37 cellular contexts compared by ENCODE assay signal in genomic region chr1:162366149-162366548, GRCh38. TPM values are rescaled to one million over a fixed set of nuclear protein-coding genes. Genes with fewer than 3 reads are reported as not detected.
"Had no signal": no experiment of that assay in that cellular context is flagged by ENCODE, and none has a peak within 500 bp of the region (broad histone marks: within the 10 kb centered on the region; RNA-seq: fewer than 3 reads in every experiment).

No MANE protein-coding gene starts in this region.

- H2AFZ ChIP-seq: parathyroid adenoma had no signal

- H3K79me2 ChIP-seq: parathyroid adenoma had no signal

- H3K9ac ChIP-seq: parathyroid adenoma had no signal

- H3K4me3 ChIP-seq: coronary artery, lung, mucosa of descending colon had no signal

- ATAC-seq: left colon; mucosa of descending colon; stimulated activated effector memory CD8-positive, alpha-beta T cell treated with anti-CD3 and anti-CD28 coated beads, Interleukin-12 subunit alpha, Interleukin-12 subunit beta, amount 100 ng/mL, for 72 hours had no signal

- DNase-seq: dermis blood vessel endothelial cell; effector memory CD4-positive, alpha-beta T cell; foreskin melanocyte; glutamatergic neuron; heart right ventricle; hippocampal formation; islet precursor cell; kidney glomerular epithelial cell; left colon; left ventricle myocardium superior; mesenchymal stem cell; mucosa of descending colon; naive B cell; stimulated activated CD4-positive, alpha-beta T cell treated with anti-CD3 and anti-CD28 coated beads, Interleukin-2, amount 100 ng/mL, for 24 hours; stimulated activated CD4-positive, alpha-beta T cell treated with anti-CD3 and anti-CD28 coated beads, Interleukin-4, amount 100 ng/mL, for 24 hours; stimulated activated naive CD4-positive, alpha-beta T cell treated with Interleukin-2 at 50 U/mL for 16 hours; stomach; tibial artery had no signal

- H3K27me3 Mint-ChIP-seq: natural killer cell treated with Interleukin-12 subunit alpha and Interleukin-12 subunit beta and Interleukin-15 and Interleukin-18, amount 100 ng/mL, for 72 hours; progenitor cell of endocrine pancreas; type B pancreatic cell had no signal

- H3K27ac ChIP-seq: coronary artery, esophagus muscularis mucosa, heart right ventricle, parathyroid adenoma, tibial artery had no signal

- H3K27ac Mint-ChIP-seq: mesothelial cell of epicardium; naive B cell; natural killer cell treated with Interleukin-12 subunit alpha and Interleukin-12 subunit beta and Interleukin-15 and Interleukin-18, amount 100 ng/mL, for 72 hours; progenitor cell of endocrine pancreas; stimulated activated effector memory CD8-positive, alpha-beta T cell treated with anti-CD3 and anti-CD28 coated beads, Interleukin-12 subunit alpha, Interleukin-12 subunit beta, amount 100 ng/mL, for 72 hours; type B pancreatic cell had no signal

- H3K9me3 ChIP-seq: esophagus muscularis mucosa, heart right ventricle, mucosa of descending colon, stomach, tibial artery had no signal

- H3K4me3 Mint-ChIP-seq: mesothelial cell of epicardium, neural crest cell, type B pancreatic cell had no signal

- H3K27me3 ChIP-seq: esophagus muscularis mucosa, heart right ventricle, stomach, tibial artery had no signal

- H3K4me1 ChIP-seq: esophagus muscularis mucosa, heart right ventricle, parathyroid adenoma, stomach, tibial artery had no signal

- H3K36me3 Mint-ChIP-seq: mesothelial cell of epicardium; naive B cell; natural killer cell treated with Interleukin-12 subunit alpha and Interleukin-12 subunit beta and Interleukin-15 and Interleukin-18, amount 100 ng/mL, for 72 hours; stimulated activated effector memory CD8-positive, alpha-beta T cell treated with anti-CD3 and anti-CD28 coated beads, Interleukin-12 subunit alpha, Interleukin-12 subunit beta, amount 100 ng/mL, for 72 hours had no signal

- H3K9me3 Mint-ChIP-seq: mesothelial cell of epicardium; naive B cell; natural killer cell treated with Interleukin-12 subunit alpha and Interleukin-12 subunit beta and Interleukin-15 and Interleukin-18, amount 100 ng/mL, for 72 hours; neural crest cell; stimulated activated effector memory CD8-positive, alpha-beta T cell treated with anti-CD3 and anti-CD28 coated beads, Interleukin-12 subunit alpha, Interleukin-12 subunit beta, amount 100 ng/mL, for 72 hours; type B pancreatic cell had no signal

- H3K4me1 Mint-ChIP-seq: mesothelial cell of epicardium; neural crest cell; stimulated activated effector memory CD8-positive, alpha-beta T cell treated with anti-CD3 and anti-CD28 coated beads, Interleukin-12 subunit alpha, Interleukin-12 subunit beta, amount 100 ng/mL, for 72 hours had no signal

RNA-seq across cellular contexts. Expression of gene SPATA46, which starts 10.5 kb away (rescaled TPM):
- total RNA-seq: dermis blood vessel endothelial cell; endothelial cell of umbilical vein; epithelial cell of proximal tubule; esophagus muscularis mucosa; fibroblast of lung; heart right ventricle; left colon; left ventricle myocardium superior; lung; mesothelial cell of epicardium; mucosa of descending colon; natural killer cell treated with Interleukin-12 subunit alpha and Interleukin-12 subunit beta and Interleukin-15 and Interleukin-18, amount 100 ng/mL, for 72 hours; neural crest cell; osteoblast; progenitor cell of endocrine pancreas; sciatic nerve; skeletal muscle tissue; stomach; subcutaneous adipose tissue; temporal lobe; urinary bladder had no signal
- polyA plus RNA-seq: endothelial cell of umbilical vein, fibroblast of lung, heart right ventricle, lung, stomach, urinary bladder had no signal

RNA-seq across cellular contexts. Expression of gene C1orf226, which starts 15.4 kb away (rescaled TPM):
- total RNA-seq: natural killer cell treated with Interleukin-12 subunit alpha and Interleukin-12 subunit beta and Interleukin-15 and Interleukin-18, amount 100 ng/mL, for 72 hours had no signal

RNA-seq across cellular contexts. Expression of gene SH2D1B, which starts 45.8 kb away (rescaled TPM):
- total RNA-seq: dermis blood vessel endothelial cell, endothelial cell of umbilical vein, fibroblast of lung, mesothelial cell of epicardium, neural crest cell, osteoblast, progenitor cell of endocrine pancreas, temporal lobe had no signal
- polyA plus RNA-seq: endothelial cell of umbilical vein, fibroblast of lung had no signal
